Comparison of ENCODE assay signal across 17 cellular contexts in genomic region chr17:18916816-18917496, GRCh38. TPM values are rescaled to one million over a fixed set of nuclear protein-coding genes. Genes with fewer than 3 reads are reported as not detected.
A peak's percentile ranks its signal among the peaks of the same experiment; 100 is the strongest.
DNase-seq lines count a peak whose midpoint lies in the region; ATAC-seq and TF ChIP-seq lines count a peak whose summit lies in the region.
"Had no signal": no experiment of that assay in that cellular context is flagged by ENCODE, and none has a peak within 500 bp of the region (broad histone marks: within the 10 kb centered on the region; RNA-seq: fewer than 3 reads in every experiment).

No MANE protein-coding gene starts in this region.

- no peaks in the 10 kb centered on the region for H3K27me3 Mint-ChIP-seq in activated naive CD8-positive, alpha-beta T cell
- no peaks in the 10 kb centered on the region for H3K27me3 Mint-ChIP-seq in activated naive CD8-positive, alpha-beta T cell treated with anti-CD3 and anti-CD28 coated beads for 36 hours
- no peaks in the 10 kb centered on the region for H3K27me3 Mint-ChIP-seq in stimulated activated naive B cell treated with anti-CD40 and anti-IgM and Interleukin-4, amounts not matched to agents 10 μg/mL and 1 μg/mL and 100 μg/mL, for 72 hours
- H3K27me3 Mint-ChIP-seq: central memory CD8-positive, alpha-beta T cell had no signal

- DNase-seq in activated naive CD8-positive, alpha-beta T cell treated with anti-CD3 and anti-CD28 coated beads for 36 hours, result no peak
- peak; percentile 85 for DNase-seq in MV-4-11 (lab: John Stamatoyannopoulos, UW)
- DNase-seq in adipocyte (ENCODE audit: low read depth), result peak; percentile 12
- DNase-seq in stimulated activated naive B cell treated with anti-CD40 and anti-IgM and Interleukin-4, amounts not matched to agents 10 μg/mL and 1 μg/mL and 100 μg/mL, for 72 hours, result no peak
- no peak for DNase-seq in hippocampal formation (lab: John Stamatoyannopoulos, UW)
- DNase-seq in left ventricle myocardium superior, result no peak
- no peak for DNase-seq in stomach
- DNase-seq: activated CD4-positive, CD25-positive, alpha-beta regulatory T cell; activated CD8-positive, alpha-beta memory T cell treated with anti-CD3 and anti-CD28 coated beads, Interleukin-2, amount 50 U/mL, for 4 hours; endodermal cell; NCI-H1092 treated with DMSO at 0.1 percent for 48 hours had no signal

- H3K4me1 Mint-ChIP-seq in activated naive CD8-positive, alpha-beta T cell (ENCODE audit: low read depth), result peaks cover 38% of the 10 kb centered on the region
- peaks cover 38% of the 10 kb centered on the region for H3K4me1 Mint-ChIP-seq in activated naive CD8-positive, alpha-beta T cell treated with anti-CD3 and anti-CD28 coated beads for 36 hours
- peaks cover 33 to 54% of the 10 kb centered on the region in 2 donors for H3K4me1 Mint-ChIP-seq in stimulated activated naive B cell treated with anti-CD40 and anti-IgM and Interleukin-4, amounts not matched to agents 10 μg/mL and 1 μg/mL and 100 μg/mL, for 72 hours
- H3K4me1 Mint-ChIP-seq: endodermal cell had no signal

- H3K36me3 Mint-ChIP-seq in activated naive CD8-positive, alpha-beta T cell, result peaks cover 21% of the 10 kb centered on the region
- peaks cover 43% of the 10 kb centered on the region for H3K36me3 Mint-ChIP-seq in activated naive CD8-positive, alpha-beta T cell treated with anti-CD3 and anti-CD28 coated beads for 36 hours
- H3K36me3 Mint-ChIP-seq in stimulated activated naive B cell treated with anti-CD40 and anti-IgM and Interleukin-4, amounts not matched to agents 10 μg/mL and 1 μg/mL and 100 μg/mL, for 72 hours, result peaks cover 52 to 71% of the 10 kb centered on the region in 2 donors

- whole genome bisulfite sequencing in stomach, 5 donors, result 74 to 79% (median 76%) methylated on average over 4 to 5 of the region's 5 CpGs

- no peak for TF ChIP-seq CTCF in stomach (IDR thresholded peaks at IDR 0.05)

- H3K4me3 Mint-ChIP-seq in activated naive CD8-positive, alpha-beta T cell, result no peak overlapping the region
- no peak overlapping the region for H3K4me3 Mint-ChIP-seq in activated naive CD8-positive, alpha-beta T cell treated with anti-CD3 and anti-CD28 coated beads for 36 hours
- H3K4me3 Mint-ChIP-seq in stimulated activated naive B cell treated with anti-CD40 and anti-IgM and Interleukin-4, amounts not matched to agents 10 μg/mL and 1 μg/mL and 100 μg/mL, for 72 hours, result peak overlapping the region in 1 of 2 donors; percentile 60
- H3K4me3 Mint-ChIP-seq: central memory CD8-positive, alpha-beta T cell; endodermal cell had no signal

- H3K27me3 ChIP-seq in adipocyte (replicated peaks; ENCODE audit: control insufficient read depth, insufficient read depth, low read length) (no peaks in the 10 kb centered on the region), stomach (no peaks in the 10 kb centered on the region)

- no peak for TF ChIP-seq POLR2A in stomach (IDR thresholded peaks at IDR 0.05)

- H3K27ac Mint-ChIP-seq in activated naive CD8-positive, alpha-beta T cell, result peak overlapping the region; percentile 55
- no peak overlapping the region for H3K27ac Mint-ChIP-seq in activated naive CD8-positive, alpha-beta T cell treated with anti-CD3 and anti-CD28 coated beads for 36 hours
- peak overlapping the region; percentile 74 for H3K27ac Mint-ChIP-seq in stimulated activated naive B cell treated with anti-CD40 and anti-IgM and Interleukin-4, amounts not matched to agents 10 μg/mL and 1 μg/mL and 100 μg/mL, for 72 hours
- H3K27ac Mint-ChIP-seq: endodermal cell had no signal

- ATAC-seq in stimulated activated naive B cell treated with anti-CD40 and anti-IgM and Interleukin-4, amounts not matched to agents 10 μg/mL and 1 μg/mL and 100 μg/mL, for 72 hours (replicated peaks), result peak; percentile 40 to 53
- ATAC-seq in left ventricle myocardium superior, result no peak

- intact Hi-C loops in left ventricle myocardium superior (cut with micrococcal nuclease) (no loop called here), stomach (cut with DNase I; ENCODE audit: low total_unique reads) (no loop called here)

- H3K9ac ChIP-seq in adipocyte (ENCODE audit: low read length), result no peak overlapping the region

- TF ChIP-seq EP300 in stomach (IDR thresholded peaks at IDR 0.05), result no peak

- H3K4me3 ChIP-seq in adipocyte (ENCODE audit: low read length) (no peak overlapping the region), stomach (no peak overlapping the region)
- H3K4me3 ChIP-seq: skin epidermis had no signal

- H3K36me3 ChIP-seq in adipocyte (ENCODE audit: control insufficient read depth, insufficient read depth, low read length, severe bottlenecking) (peaks cover 30% of the 10 kb centered on the region), stomach (peaks cover 10 to 66% (median 61%) of the 10 kb centered on the region in 4 donors)

- H3K4me1 ChIP-seq in adipocyte (ENCODE audit: control insufficient read depth, insufficient read depth, low read length) (peaks cover 20% of the 10 kb centered on the region), stomach (peaks cover under 1 to 28% (median 23%) of the 10 kb centered on the region in 4 donors)

- no peaks in the 10 kb centered on the region for H3K9me3 Mint-ChIP-seq in activated naive CD8-positive, alpha-beta T cell (ENCODE audit: low read depth)
- no peaks in the 10 kb centered on the region for H3K9me3 Mint-ChIP-seq in activated naive CD8-positive, alpha-beta T cell treated with anti-CD3 and anti-CD28 coated beads for 36 hours
- H3K9me3 Mint-ChIP-seq in stimulated activated naive B cell treated with anti-CD40 and anti-IgM and Interleukin-4, amounts not matched to agents 10 μg/mL and 1 μg/mL and 100 μg/mL, for 72 hours, result no peaks in the 10 kb centered on the region
- H3K9me3 Mint-ChIP-seq: central memory CD8-positive, alpha-beta T cell had no signal

- H3K9me3 ChIP-seq in adipocyte (ENCODE audit: control insufficient read depth, low read length) (no peaks in the 10 kb centered on the region), stomach (no peaks in the 10 kb centered on the region)

- H3K27ac ChIP-seq in stomach, result peak overlapping the region in 1 of 5 donors; percentile 2

RNA-seq across cellular contexts. Expression of gene SLC5A10, which starts 35.0 kb away (rescaled TPM):
- not detected for total RNA-seq in activated naive CD8-positive, alpha-beta T cell treated with anti-CD3 and anti-CD28 coated beads for 36 hours
- total RNA-seq in left ventricle myocardium superior (not detected), stomach (not detected)
- under 1 TPM; 0.06 to 0.46 (median 0.13) TPM for polyA plus RNA-seq in stomach
- total RNA-seq: HT-29, osteocyte had no signal
- polyA plus RNA-seq: keratinocyte had no signal

RNA-seq across cellular contexts. Expression of gene PRPSAP2, which starts 59.0 kb away (rescaled TPM):
- total RNA-seq in activated naive CD8-positive, alpha-beta T cell treated with anti-CD3 and anti-CD28 coated beads for 36 hours, result 10 to 100 TPM; 56.7 to 60.5 TPM
- 20.2 TPM for total RNA-seq in left ventricle myocardium superior
- 100 to 1,000 TPM in 2 of 5 donors, 10 to 100 TPM in 2, 1 to 10 TPM in 1; 5.3 to 478 (median 39.7) TPM for total RNA-seq in stomach
- polyA plus RNA-seq in stomach, result 10 to 100 TPM; 16.8 to 24.7 (median 18.1) TPM

Comparison
In these comparisons a context has a peak if more than half of its experiments do, and no peak if none do; other contexts are left out.
1. DNase-seq: peak in MV-4-11 (single experiment) and adipocyte (single experiment); none in activated naive CD8-positive, alpha-beta T cell treated with anti-CD3 and anti-CD28 coated beads for 36 hours (single experiment), stimulated activated naive B cell treated with anti-CD40 and anti-IgM and Interleukin-4, amounts not matched to agents 10 μg/mL and 1 μg/mL and 100 μg/mL, for 72 hours (single experiment), hippocampal formation (0 of 2), left ventricle myocardium superior (single experiment) and stomach (single experiment).